In the genomic region with DNA sequence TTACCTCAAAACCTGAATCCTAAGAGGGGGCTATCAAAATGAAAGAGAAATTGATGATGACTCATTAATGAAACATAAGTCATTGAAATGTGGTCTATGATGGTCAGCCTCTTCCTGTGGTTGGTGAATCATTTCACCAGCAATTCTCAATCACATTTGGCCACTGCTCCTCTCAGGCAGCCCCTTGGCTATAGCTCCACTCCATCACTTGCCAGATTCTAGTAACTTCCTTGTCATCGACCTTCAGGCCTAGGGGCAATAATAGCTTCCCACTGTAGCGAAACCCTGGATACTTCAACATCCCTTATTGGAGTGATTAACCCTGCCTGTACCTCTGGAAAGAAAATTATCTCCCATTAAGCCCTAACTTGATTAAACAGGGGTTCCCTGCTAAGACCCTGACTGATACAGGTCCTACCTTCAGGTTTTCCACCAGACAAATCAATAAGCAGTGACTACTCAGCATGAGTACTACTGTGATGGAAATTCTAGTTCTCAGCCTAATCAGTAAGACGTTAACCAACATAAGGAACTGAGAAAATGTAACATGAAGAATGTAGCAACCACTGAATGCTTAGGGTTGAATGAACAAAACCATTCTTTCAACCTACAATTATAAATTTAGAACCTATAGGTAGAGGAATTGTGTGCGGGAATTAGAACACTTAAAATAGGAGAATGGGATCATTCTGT, we compare ENCODE assay signal across 8 cellular contexts. TPM values are rescaled to one million over a fixed set of nuclear protein-coding genes. Genes with fewer than 3 reads are reported as not detected.
A peak's percentile ranks its signal among the peaks of the same experiment; 100 is the strongest.
DNase-seq lines count a peak whose midpoint lies in the region; ATAC-seq and TF ChIP-seq lines count a peak whose summit lies in the region.

No MANE protein-coding gene starts in this region.

- no peaks in the 10 kb centered on the region for H3K36me3 Mint-ChIP-seq in activated T-cell treated with anti-CD3 and anti-CD28 coated beads, Interleukin-2, amount 50 U/mL, for 4 hours (ENCODE audit: insufficient read depth)
- H3K36me3 Mint-ChIP-seq in activated CD8-positive, alpha-beta T cell treated with anti-CD3 and anti-CD28 coated beads, Interleukin-2, amount 10 ng/mL, durations not matched to agents 7 days and 5 days (ENCODE audit: low read depth) = no peaks in the 10 kb centered on the region

- H3K27ac Mint-ChIP-seq in activated CD8-positive, alpha-beta T cell treated with anti-CD3 and anti-CD28 coated beads, Interleukin-2, amount 10 ng/mL, durations not matched to agents 7 days and 5 days = no peak overlapping the region

- peaks cover 9% of the 10 kb centered on the region for H3K4me1 Mint-ChIP-seq in activated T-cell treated with anti-CD3 and anti-CD28 coated beads, Interleukin-2, amount 50 U/mL, for 4 hours (ENCODE audit: low read depth)
- H3K4me1 Mint-ChIP-seq in activated CD8-positive, alpha-beta T cell treated with anti-CD3 and anti-CD28 coated beads, Interleukin-2, amount 10 ng/mL, durations not matched to agents 7 days and 5 days (ENCODE audit: low read depth) = peaks cover 19% of the 10 kb centered on the region

- POLR2A ChIA-PET in activated CD8-positive, alpha-beta T cell treated with anti-CD3 and anti-CD28 coated beads, Interleukin-2, amount 10 ng/mL, durations not matched to agents 7 days and 5 days (lab: Charles Lee) = interaction anchor here (1.5 kb wide), 1 partner anchor 316 kb away, joined by 4 read pairs; a partner anchor contains a TSS

- DNase-seq in activated T-cell treated with anti-CD3 and anti-CD28 coated beads, Interleukin-2, amount 50 U/mL, for 4 hours = no peak
- no peak for DNase-seq in activated T-cell treated with anti-CD3 and anti-CD28 coated beads, Interleukin-2, amount 50 U/mL, for 1 hour
- DNase-seq in activated CD8-positive, alpha-beta T cell treated with anti-CD3 and anti-CD28 coated beads, Interleukin-2, amount 10 ng/mL, durations not matched to agents 7 days and 5 days = peak; percentile 23
- DNase-seq in kidney epithelial cell (ENCODE audit: low read depth) (peak; percentile 77), cerebellar nuclear complex (lab: John Stamatoyannopoulos, UW) (no peak), RPMI8226 (no peak), hippocampal formation (lab: John Stamatoyannopoulos, UW) (no peak)

- peak; percentile 61 to 63 for ATAC-seq in activated T-cell treated with anti-CD3 and anti-CD28 coated beads, Interleukin-2, amount 50 U/mL, for 4 hours
- peak; percentile 73 for ATAC-seq in HG03060 (IDR thresholded peaks at IDR 0.05; ENCODE audit: low read depth, unreplicated experiment)
- ATAC-seq in activated CD8-positive, alpha-beta T cell treated with anti-CD3 and anti-CD28 coated beads, Interleukin-2, amount 10 ng/mL, durations not matched to agents 7 days and 5 days = no peak

- H3K9me3 Mint-ChIP-seq in activated T-cell treated with anti-CD3 and anti-CD28 coated beads, Interleukin-2, amount 50 U/mL, for 4 hours = no peaks in the 10 kb centered on the region
- no peaks in the 10 kb centered on the region for H3K9me3 Mint-ChIP-seq in activated CD8-positive, alpha-beta T cell treated with anti-CD3 and anti-CD28 coated beads, Interleukin-2, amount 10 ng/mL, durations not matched to agents 7 days and 5 days (ENCODE audit: insufficient read depth)

- TF ChIP-seq CTCF in kidney epithelial cell (IDR thresholded peaks at IDR 0.05; ENCODE audit: insufficient read depth, low read length, poor library complexity, severe bottlenecking) = no peak

- no peaks in the 10 kb centered on the region for H3K27me3 Mint-ChIP-seq in activated T-cell treated with anti-CD3 and anti-CD28 coated beads, Interleukin-2, amount 50 U/mL, for 4 hours (ENCODE audit: low read depth)
- H3K27me3 Mint-ChIP-seq in activated CD8-positive, alpha-beta T cell treated with anti-CD3 and anti-CD28 coated beads, Interleukin-2, amount 10 ng/mL, durations not matched to agents 7 days and 5 days (ENCODE audit: low read depth) = peaks cover 8% of the 10 kb centered on the region

- H3K4me3 ChIP-seq in kidney epithelial cell (ENCODE audit: low read depth, low read length) = no peak overlapping the region

- CTCF ChIA-PET in activated CD8-positive, alpha-beta T cell treated with anti-CD3 and anti-CD28 coated beads, Interleukin-2, amount 10 ng/mL, durations not matched to agents 7 days and 5 days (lab: Charles Lee) = interaction anchor here (0.7 to 4.5 kb wide), 14 partner anchors 9 to 1255 kb away, joined by 3 to 35 read pairs (median 4); a partner anchor contains a TSS

- H3K4me3 Mint-ChIP-seq in activated T-cell treated with anti-CD3 and anti-CD28 coated beads, Interleukin-2, amount 50 U/mL, for 4 hours = no peak overlapping the region
- H3K4me3 Mint-ChIP-seq in activated CD8-positive, alpha-beta T cell treated with anti-CD3 and anti-CD28 coated beads, Interleukin-2, amount 10 ng/mL, durations not matched to agents 7 days and 5 days = no peak overlapping the region

- no peaks in the 10 kb centered on the region for H3K27me3 ChIP-seq in kidney epithelial cell (ENCODE audit: control insufficient read depth, insufficient read depth, low read length)

- H3K36me3 ChIP-seq in kidney epithelial cell (ENCODE audit: control insufficient read depth, insufficient read depth, low read length) = no peaks in the 10 kb centered on the region

RNA-seq across cellular contexts. Expression of a gene that starts 30.4 kb away (rescaled TPM):
- total RNA-seq in activated T-cell treated with anti-CD3 and anti-CD28 coated beads, Interleukin-2, amount 50 U/mL, for 4 hours = not detected
- not detected for total RNA-seq in activated CD8-positive, alpha-beta T cell treated with anti-CD3 and anti-CD28 coated beads, Interleukin-2, amount 10 ng/mL, durations not matched to agents 7 days and 5 days
- total RNA-seq in kidney epithelial cell = not detected in 2 replicates

RNA-seq across cellular contexts. Expression of a gene that starts 52.2 kb away (rescaled TPM):
- under 1 TPM; 0.11 to 0.20 (median 0.16) TPM for total RNA-seq in activated T-cell treated with anti-CD3 and anti-CD28 coated beads, Interleukin-2, amount 50 U/mL, for 4 hours
- total RNA-seq in activated CD8-positive, alpha-beta T cell treated with anti-CD3 and anti-CD28 coated beads, Interleukin-2, amount 10 ng/mL, durations not matched to agents 7 days and 5 days = not detected
- 0.21 and 1.7 TPM in 2 replicates for total RNA-seq in kidney epithelial cell

Comparison
In these comparisons a context has a peak if more than half of its experiments do, and no peak if none do; other contexts are left out.
1. DNase-seq: peak in activated CD8-positive, alpha-beta T cell treated with anti-CD3 and anti-CD28 coated beads, Interleukin-2, amount 10 ng/mL, durations not matched to agents 7 days and 5 days (single experiment) and kidney epithelial cell (single experiment); none in activated T-cell treated with anti-CD3 and anti-CD28 coated beads, Interleukin-2, amount 50 U/mL, for 4 hours (single experiment), activated T-cell treated with anti-CD3 and anti-CD28 coated beads, Interleukin-2, amount 50 U/mL, for 1 hour (single experiment), cerebellar nuclear complex (0 of 2), RPMI8226 (single experiment) and hippocampal formation (0 of 2).